ENCODE assay signal across 11 cellular contexts in genomic region chr16:58235663-58236062, GRCh38. TPM values are rescaled to one million over a fixed set of nuclear protein-coding genes. Genes with fewer than 3 reads are reported as not detected.
A peak's percentile ranks its signal among the peaks of the same experiment; 100 is the strongest.
DNase-seq lines count a peak whose midpoint lies in the region; ATAC-seq and TF ChIP-seq lines count a peak whose summit lies in the region.
"Had no signal": no experiment of that assay in that cellular context is flagged by ENCODE, and none has a peak within 500 bp of the region (broad histone marks: within the 10 kb centered on the region; RNA-seq: fewer than 3 reads in every experiment).

No MANE protein-coding gene starts in this region.

- no peaks in the 10 kb centered on the region for H4K20me1 ChIP-seq in PC-9 (ENCODE audit: insufficient read depth)

- 0 out of 2 replicates have a peak, but pooled peaks cover 4% of the 10 kb centered on the region for H3K4me1 ChIP-seq in PC-9 (replicated peaks; ENCODE audit: insufficient read depth)
- no peaks in the 10 kb centered on the region for H3K4me1 ChIP-seq in endodermal cell (ENCODE audit: control insufficient read depth, insufficient read depth, low read length)
- peaks cover 2% of the 10 kb centered on the region in 2 experiments for H3K4me1 ChIP-seq in trophoblast cell (ENCODE audit: control insufficient read depth in 1 of 2, insufficient read depth in 2 of 2, low read length in 2 of 2)

- H3K9me3 ChIP-seq in PC-9 (ENCODE audit: insufficient read depth, low read depth) (no peaks in the 10 kb centered on the region), endodermal cell (ENCODE audit: control insufficient read depth, low read length) (no peaks in the 10 kb centered on the region), trophoblast cell (ENCODE audit: insufficient read depth, low read depth, low read length) (no peaks in the 10 kb centered on the region)
- H3K9me3 ChIP-seq: HAP-1 had no signal

- no peaks in the 10 kb centered on the region for H3K36me3 Mint-ChIP-seq in activated T-cell treated with anti-CD3 and anti-CD28 coated beads, Interleukin-2, amount 50 U/mL, for 24 hours (ENCODE audit: low read depth)
- H3K36me3 Mint-ChIP-seq in endodermal cell (ENCODE audit: low read depth): no peaks in the 10 kb centered on the region

- H4K8ac ChIP-seq in trophoblast cell (ENCODE audit: low read depth, low read length): no peak overlapping the region

- no peak overlapping the region for H2BK120ac ChIP-seq in trophoblast cell (ENCODE audit: insufficient read depth, low read length, poor library complexity)

- no peak overlapping the region for H3K18ac ChIP-seq in trophoblast cell (ENCODE audit: low read length)

- no peak overlapping the region for H4K91ac ChIP-seq in trophoblast cell (ENCODE audit: low read depth, low read length)

- H2BK5ac ChIP-seq in trophoblast cell (ENCODE audit: low read depth, low read length, poor library complexity): no peak overlapping the region

- CTCF ChIA-PET in PC-9 (lab: Charles Lee): no interaction called here

- H3K79me1 ChIP-seq in trophoblast cell (ENCODE audit: low read length): no peaks in the 10 kb centered on the region

- no peak overlapping the region for H3K23ac ChIP-seq in trophoblast cell (ENCODE audit: low read length)

- no peak for DNase-seq in activated T-cell treated with anti-CD3 and anti-CD28 coated beads, Interleukin-2, amount 50 U/mL, for 24 hours
- DNase-seq in activated T-cell treated with anti-CD3 and anti-CD28 coated beads, Interleukin-2, amount 50 U/mL, for 48 hours: no peak
- DNase-seq in PC-9 (no peak), endodermal cell (no peak), trophoblast cell (peak in 1 of 2 donors; percentile 12), superior temporal gyrus (ENCODE audit: extremely low spot score) (no peak), sciatic nerve (ENCODE audit: low spot score) (no peak), NCI-H1694 (lab: John Stamatoyannopoulos, UW) (no peak)
- DNase-seq: NCI-H1048 had no signal

- peaks cover 12% of the 10 kb centered on the region for H3K4me1 Mint-ChIP-seq in activated T-cell treated with anti-CD3 and anti-CD28 coated beads, Interleukin-2, amount 50 U/mL, for 24 hours (ENCODE audit: low read depth)
- H3K4me1 Mint-ChIP-seq in endodermal cell: peaks cover 7% of the 10 kb centered on the region

- no peak overlapping the region for H3K4ac ChIP-seq in trophoblast cell (ENCODE audit: low read depth, low read length)

- peak overlapping the region; percentile 74 for H3K4me2 ChIP-seq in PC-9
- H3K4me2 ChIP-seq in trophoblast cell (ENCODE audit: low read length): peak overlapping the region; percentile 71

- no peak overlapping the region for H3K14ac ChIP-seq in trophoblast cell (ENCODE audit: low read length)

- H3K9me2 ChIP-seq in PC-9 (ENCODE audit: insufficient read depth): no peaks in the 10 kb centered on the region

- peak overlapping the region; percentile 82 for H2AFZ ChIP-seq in PC-9
- peak overlapping the region; percentile 38 for H2AFZ ChIP-seq in trophoblast cell (ENCODE audit: insufficient read depth, low read length, poor library complexity)

- H4K12ac ChIP-seq in trophoblast cell (ENCODE audit: low read depth, low read length): no peak overlapping the region

- no peak overlapping the region for H2BK12ac ChIP-seq in trophoblast cell (ENCODE audit: low read length)

- H3F3A ChIP-seq in PC-9 (ENCODE audit: insufficient read depth, low read depth): no peaks in the 10 kb centered on the region

- H3K4me3 ChIP-seq in PC-9 (no peak overlapping the region; the same call in 1 of the 2 replicates), endodermal cell (ENCODE audit: low read length) (peak overlapping the region; percentile 74), trophoblast cell (ENCODE audit: low read depth, low read length) (no peak overlapping the region)

- H3K9me3 Mint-ChIP-seq in activated T-cell treated with anti-CD3 and anti-CD28 coated beads, Interleukin-2, amount 50 U/mL, for 24 hours: no peaks in the 10 kb centered on the region
- no peaks in the 10 kb centered on the region for H3K9me3 Mint-ChIP-seq in endodermal cell

- intact Hi-C loops in PC-9 (cut with micrococcal nuclease; ENCODE audit: unreplicated experiment): no loop called here
- intact Hi-C loops in sciatic nerve (cut with DNase I): no loop called here

- H3K36me3 ChIP-seq in PC-9 (ENCODE audit: low read depth) (no peaks in the 10 kb centered on the region), endodermal cell (ENCODE audit: control insufficient read depth, insufficient read depth, low read length) (no peaks in the 10 kb centered on the region), trophoblast cell (ENCODE audit: control insufficient read depth in 1 of 2, insufficient read depth in 2 of 2, low read length in 2 of 2) (no peaks in the 10 kb centered on the region)
- H3K36me3 ChIP-seq: HAP-1 had no signal

- peak overlapping the region; percentile 82 for H3K4me3 Mint-ChIP-seq in activated T-cell treated with anti-CD3 and anti-CD28 coated beads, Interleukin-2, amount 50 U/mL, for 24 hours
- peak overlapping the region; percentile 69 for H3K4me3 Mint-ChIP-seq in endodermal cell

- H3K27ac Mint-ChIP-seq in activated T-cell treated with anti-CD3 and anti-CD28 coated beads, Interleukin-2, amount 50 U/mL, for 24 hours: no peak overlapping the region
- H3K27ac Mint-ChIP-seq in endodermal cell: no peak overlapping the region

- WGBS in endodermal cell (ENCODE audit: insufficient coverage in 1 of 2, insufficient read length in 1 of 2), 2 experiments: 76 to 80% methylated on average over 3 of the region's 3 CpGs
- no CpG with 5 or more reads among the region's 3 CpGs for WGBS in trophoblast cell (ENCODE audit: extremely low coverage, insufficient coverage, insufficient read length)

- ATAC-seq in sciatic nerve: no peak

- peaks cover 29% of the 10 kb centered on the region for H3K27me3 Mint-ChIP-seq in activated T-cell treated with anti-CD3 and anti-CD28 coated beads, Interleukin-2, amount 50 U/mL, for 24 hours
- peaks cover 22% of the 10 kb centered on the region for H3K27me3 Mint-ChIP-seq in endodermal cell (ENCODE audit: insufficient read depth)

- H3K27ac ChIP-seq in PC-9: no peak overlapping the region
- no peak overlapping the region for H3K27ac ChIP-seq in endodermal cell (ENCODE audit: low read depth, low read length)
- no peak overlapping the region for H3K27ac ChIP-seq in trophoblast cell (ENCODE audit: low read depth, low read length)

- H3K79me2 ChIP-seq in PC-9 (ENCODE audit: low read depth) (no peaks in the 10 kb centered on the region), trophoblast cell (ENCODE audit: control insufficient read depth, insufficient read depth, low read length, poor library complexity) (no peaks in the 10 kb centered on the region)

- POLR2A ChIA-PET in PC-9 (lab: Charles Lee; ENCODE audit: unreplicated experiment): no interaction called here

- TF ChIP-seq CTCF in PC-9 (conservative IDR thresholded peaks at IDR 0.05): no peak
- TF ChIP-seq CTCF in endodermal cell (conservative IDR thresholded peaks at IDR 0.05): no peak

- H3K9ac ChIP-seq in endodermal cell (ENCODE audit: extremely low read depth, low read length, poor library complexity, severe bottlenecking): no peak overlapping the region
- H3K9ac ChIP-seq in trophoblast cell (ENCODE audit: low read length): no peak overlapping the region

- no peak overlapping the region for H2AK5ac ChIP-seq in trophoblast cell (ENCODE audit: low read length)

- no TSS peak for BruUV-seq in PC-9 (replicated peaks; lab: Mats Ljungman, UMichigan)

- H3K27me3 ChIP-seq in PC-9 (ENCODE audit: insufficient read depth, low read depth): no peaks in the 10 kb centered on the region
- H3K27me3 ChIP-seq in endodermal cell (ENCODE audit: control insufficient read depth, insufficient read depth, low read length, poor library complexity, severe bottlenecking): no peaks in the 10 kb centered on the region
- H3K27me3 ChIP-seq in trophoblast cell (ENCODE audit: insufficient read depth, low read length): no peaks in the 10 kb centered on the region

RNA-seq across cellular contexts. Expression of gene CSNK2A2, which starts 37.8 kb away (rescaled TPM):
- total RNA-seq in PC-9 (2021) (100 and 104 TPM in 2 replicates), endodermal cell (100 to 1,000 TPM; 114 to 121 TPM), sciatic nerve (55.1 TPM)
- 64.3 TPM for polyA plus RNA-seq in endodermal cell (2013, experiment 1 of 2)
- 62.1 TPM for polyA plus RNA-seq in endodermal cell (2013, experiment 2 of 2)
- 118 and 120 TPM in 2 replicates for polyA plus RNA-seq in trophoblast cell (2013)

RNA-seq across cellular contexts. Expression of gene PRSS54, which starts 59.2 kb away (rescaled TPM):
- total RNA-seq in PC-9 (2021) (not detected in 2 replicates), endodermal cell (not detected), sciatic nerve (not detected)
- polyA plus RNA-seq in endodermal cell (2013, experiment 1 of 2): not detected
- polyA plus RNA-seq in endodermal cell (2013, experiment 2 of 2): not detected
- polyA plus RNA-seq in trophoblast cell (2013): not detected in 2 replicates
- total RNA-seq: liver had no signal
- polyA plus RNA-seq: liver had no signal
